17 cellular contexts compared by ENCODE assay signal in genomic region chr6:170372380-170373325, GRCh38.
A peak's percentile ranks its signal among the peaks of the same experiment; 100 is the strongest.
DNase-seq lines count a peak whose midpoint lies in the region; ATAC-seq, FAIRE-seq and TF ChIP-seq lines count a peak whose summit lies in the region.
"Had no signal": no experiment of that assay in that cellular context is flagged by ENCODE, and none has a peak within 500 bp of the region (broad histone marks: within the 10 kb centered on the region; RNA-seq: fewer than 3 reads in every experiment).

No MANE protein-coding gene starts in this region.

- H2BK12ac ChIP-seq in mesenchymal stem cell (ENCODE audit: low read length in 2 of 2): no peak overlapping the region

- CTCF ChIA-PET in MCF 10A (lab: Yijun Ruan, JAX): interaction anchor here (0.7 to 1.5 kb wide), 3 partner anchors 541 to 1479 kb away, joined by 3 read pairs; no protein-coding TSS in a partner anchor

- H3K18ac ChIP-seq in mesenchymal stem cell (ENCODE audit: low read depth in 1 of 2, low read length in 2 of 2): no peak overlapping the region

- H2BK120ac ChIP-seq in mesenchymal stem cell (ENCODE audit: low read depth, low read length): no peak overlapping the region

- H3K9me3 Mint-ChIP-seq in MCF 10A (ENCODE audit: unreplicated experiment): no peaks in the 10 kb centered on the region
- H3K9me3 Mint-ChIP-seq: T-helper 1 cell treated with Interleukin-12 subunit alpha and Interleukin-12 subunit beta and Interleukin-4 antibody, amounts not matched to agents 30 μg/mL and 1 μg/mL, for 36 hours had no signal

- H3K4me3 Mint-ChIP-seq in MCF 10A (ENCODE audit: unreplicated experiment): no peak overlapping the region
- H3K4me3 Mint-ChIP-seq: B cell; CD4-positive, alpha-beta memory T cell; T-helper 1 cell treated with Interleukin-12 subunit alpha and Interleukin-12 subunit beta and Interleukin-4 antibody, amounts not matched to agents 30 μg/mL and 1 μg/mL, for 36 hours had no signal

- H3K27me3 ChIP-seq in breast epithelium (no peaks in the 10 kb centered on the region), mesenchymal stem cell (ENCODE audit: control insufficient read depth in 1 of 2, insufficient read depth in 1 of 2, low read length in 2 of 2) (no peaks in the 10 kb centered on the region), small intestine (ENCODE audit: control insufficient read depth in 2 of 2, insufficient read depth in 2 of 2, low read length in 2 of 2) (no peaks in the 10 kb centered on the region), esophagus squamous epithelium (no peaks in the 10 kb centered on the region)

- H3K27ac Mint-ChIP-seq in MCF 10A (ENCODE audit: low read depth, unreplicated experiment): no peak overlapping the region
- H3K27ac Mint-ChIP-seq: B cell; T-helper 1 cell treated with Interleukin-12 subunit alpha and Interleukin-12 subunit beta and Interleukin-4 antibody, amounts not matched to agents 30 μg/mL and 1 μg/mL, for 36 hours had no signal

- H3K36me3 Mint-ChIP-seq in MCF 10A (ENCODE audit: insufficient read depth, unreplicated experiment): peaks cover 35% of the 10 kb centered on the region

- DNase-seq in breast epithelium (ENCODE audit: low spot score in 2 of 2) (no peak), MCF 10A (ENCODE audit: unreplicated experiment) (no peak), NCI-H526 (lab: John Stamatoyannopoulos, UW) (peak; percentile 82 to 87), mesenchymal stem cell (no peak), small intestine (peak; percentile 41), ACHN (no peak), esophagus squamous epithelium (lab: John Stamatoyannopoulos, UW) (no peak)
- DNase-seq: Calu3; CD4-positive, alpha-beta memory T cell; MM.1S; NCI-H1092 treated with DMSO at 0.1 percent for 48 hours; NCI-H2171 treated with DMSO at 0.1 percent for 48 hours; NK-92 treated with Interleukin-12 subunit alpha and Interleukin-12 subunit beta, amount 100 ng/mL, for 24 hours had no signal

- TF ChIP-seq POLR2A in breast epithelium (IDR thresholded peaks at IDR 0.05): no peak
- TF ChIP-seq POLR2A in esophagus squamous epithelium (IDR thresholded peaks at IDR 0.05): no peak

- intact Hi-C loops in breast epithelium (cut with DNase I; ENCODE audit: low total_unique reads) (no loop called here), MCF 10A (cut with micrococcal nuclease) (no loop called here), esophagus squamous epithelium (cut with DNase I) (no loop called here)

- H2AFZ ChIP-seq in mesenchymal stem cell (ENCODE audit: low read depth, low read length): no peak overlapping the region

- POLR2A ChIA-PET in MCF 10A (lab: Yijun Ruan, JAX): no interaction called here

- H3K4ac ChIP-seq in mesenchymal stem cell (ENCODE audit: low read depth in 1 of 2, low read length in 2 of 2): no peak overlapping the region

- H3K23ac ChIP-seq in mesenchymal stem cell (ENCODE audit: low read length in 2 of 2): no peak overlapping the region

- 96% methylated on average over 10 of the region's 11 CpGs for WGBS in mesenchymal stem cell
- WGBS in small intestine, 3 donors: 92 to 93% (median 93%) methylated on average over 11 of the region's 11 CpGs
- WGBS in esophagus squamous epithelium, 2 donors: 95 to 96% methylated on average over 11 of the region's 11 CpGs

- no peak overlapping the region for H3K4me2 ChIP-seq in mesenchymal stem cell (ENCODE audit: low read length, poor library complexity, severe bottlenecking)

- peak overlapping the region; percentile 18 for H2AK5ac ChIP-seq in mesenchymal stem cell (ENCODE audit: low read length, severe bottlenecking)

- H4K8ac ChIP-seq in mesenchymal stem cell (ENCODE audit: low read length): no peak overlapping the region

- H3K9ac ChIP-seq in mesenchymal stem cell (ENCODE audit: low read length): no peak overlapping the region

- no TSS peak for BruUV-seq in MCF 10A (replicated peaks; lab: Mats Ljungman, UMichigan)

- no peak for TF ChIP-seq CTCF in breast epithelium (IDR thresholded peaks at IDR 0.05)
- no peak for TF ChIP-seq CTCF in MCF 10A (IDR thresholded peaks at IDR 0.05; ENCODE audit: unreplicated experiment)
- TF ChIP-seq CTCF in esophagus squamous epithelium (IDR thresholded peaks at IDR 0.05): no peak

- H3K9me3 ChIP-seq in breast epithelium: no peaks in the 10 kb centered on the region
- no peaks in the 10 kb centered on the region for H3K9me3 ChIP-seq in mesenchymal stem cell (ENCODE audit: control insufficient read depth, low read length)
- H3K9me3 ChIP-seq in small intestine (ENCODE audit: control insufficient read depth, low read depth): no peaks in the 10 kb centered on the region
- no peaks in the 10 kb centered on the region for H3K9me3 ChIP-seq in esophagus squamous epithelium

- H3K4me3 ChIP-seq in breast epithelium (no peak overlapping the region), mesenchymal stem cell (ENCODE audit: insufficient read depth in 1 of 2, low read depth in 1 of 2, low read length in 2 of 2) (no peak overlapping the region), small intestine (ENCODE audit: low read depth in 1 of 2, low read length in 2 of 2) (no peak overlapping the region), esophagus squamous epithelium (no peak overlapping the region)

- peak overlapping the region; percentile 8 for H4K91ac ChIP-seq in mesenchymal stem cell (ENCODE audit: low read length)

- H3K27me3 Mint-ChIP-seq in MCF 10A (ENCODE audit: insufficient read depth, unreplicated experiment): no peaks in the 10 kb centered on the region
- H3K27me3 Mint-ChIP-seq: B cell; CD4-positive, alpha-beta memory T cell had no signal

- H2BK5ac ChIP-seq in mesenchymal stem cell (ENCODE audit: low read depth, low read length, poor library complexity, severe bottlenecking): no peak overlapping the region

- no peak overlapping the region for H2BK15ac ChIP-seq in mesenchymal stem cell (ENCODE audit: low read depth, poor library complexity, severe bottlenecking)

- H3K36me3 ChIP-seq in breast epithelium (no peaks in the 10 kb centered on the region), mesenchymal stem cell (ENCODE audit: control insufficient read depth in 1 of 2, insufficient read depth in 2 of 2, low read depth in 1 of 2, low read length in 2 of 2) (peaks cover 25 to 54% of the 10 kb centered on the region in 2 experiments), small intestine (ENCODE audit: control insufficient read depth in 2 of 2, insufficient read depth in 2 of 2, low read length in 2 of 2) (peaks cover 0 to 2% of the 10 kb centered on the region in 2 donors), esophagus squamous epithelium (peaks cover 0 to 76% (median 0%) of the 10 kb centered on the region in 3 donors)

- in situ Hi-C loops in ACHN (cut with HindIII; ENCODE audit: low pct_ligation_motif_present, low pct_unique_long_range_greater_than_20kb, low sequenced_read_pairs): no loop called here

- peaks cover 14% of the 10 kb centered on the region for H3K79me1 ChIP-seq in mesenchymal stem cell (replicated peaks; ENCODE audit: low read length, poor library complexity, severe bottlenecking)

- no peaks in the 10 kb centered on the region for H3K4me1 Mint-ChIP-seq in MCF 10A (ENCODE audit: insufficient read depth, unreplicated experiment)

- no peak for ATAC-seq in GM19455 (IDR thresholded peaks at IDR 0.05; ENCODE audit: unreplicated experiment)

- no peaks in the 10 kb centered on the region for H3K4me1 ChIP-seq in breast epithelium
- H3K4me1 ChIP-seq in mesenchymal stem cell (ENCODE audit: control insufficient read depth, insufficient read depth, low read depth, low read length): peaks cover 20% of the 10 kb centered on the region
- peaks cover 0 to 7% of the 10 kb centered on the region in 2 donors for H3K4me1 ChIP-seq in small intestine (ENCODE audit: control insufficient read depth in 2 of 2, insufficient read depth in 1 of 2, low read depth in 1 of 2, low read length in 1 of 2)
- peaks cover 0 to 5% (median 0%) of the 10 kb centered on the region in 3 donors for H3K4me1 ChIP-seq in esophagus squamous epithelium

- no peak for FAIRE-seq in small intestine (lab: Jason Lieb, UNC)
- FAIRE-seq: GM12892 had no signal

- H3K27ac ChIP-seq in breast epithelium (peak overlapping the region; percentile 54 to 67), mesenchymal stem cell (ENCODE audit: low read length, poor library complexity, severe bottlenecking) (no peak overlapping the region), small intestine (ENCODE audit: low read depth in 1 of 2, low read length in 1 of 2) (no peak overlapping the region), esophagus squamous epithelium (no peak overlapping the region)

- H3K14ac ChIP-seq in mesenchymal stem cell (ENCODE audit: low read length in 2 of 2): no peak overlapping the region

Comparison
In these comparisons a context has a peak if more than half of its experiments do, and no peak if none do; other contexts are left out.
1. DNase-seq: peak in NCI-H526 (2 of 2) and small intestine (single experiment); none in breast epithelium (0 of 2), MCF 10A (single experiment), mesenchymal stem cell (single experiment), ACHN (single experiment) and esophagus squamous epithelium (single experiment).
2. H3K27ac ChIP-seq: peak in breast epithelium (2 of 2); none in mesenchymal stem cell (single experiment), small intestine (0 of 2) and esophagus squamous epithelium (0 of 4).